ENCODE assay signal across 8 cellular contexts in the genomic region with DNA sequence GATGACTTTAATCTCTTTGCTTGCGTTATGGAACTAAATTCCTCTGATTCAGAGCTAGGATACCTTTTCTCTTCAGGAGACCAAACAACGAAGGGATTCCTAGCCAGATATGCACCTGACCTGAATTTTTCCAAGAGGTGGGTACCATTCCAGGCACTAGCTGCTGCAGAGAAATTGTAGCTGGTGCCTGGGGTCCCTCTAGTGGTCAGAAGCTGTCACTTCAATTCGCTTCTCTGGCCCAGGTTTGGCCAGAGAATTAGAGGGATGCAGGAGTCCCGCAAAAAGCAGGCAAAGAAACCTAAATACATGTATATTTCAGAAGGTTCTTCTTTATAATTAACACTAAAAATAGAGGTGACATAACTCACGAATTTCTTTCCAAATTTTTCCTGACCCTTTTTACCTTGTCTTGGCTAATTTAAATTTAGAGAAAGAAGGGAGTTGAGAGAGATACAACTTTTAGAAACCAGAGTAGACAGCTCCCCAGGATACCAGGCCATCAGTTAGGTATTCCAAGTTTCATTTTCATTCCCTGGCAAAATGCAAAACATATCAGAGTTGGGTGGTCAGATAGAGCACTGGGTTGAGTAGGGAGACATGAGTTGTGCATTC. TPM values are rescaled to one million over a fixed set of nuclear protein-coding genes. Genes with fewer than 3 reads are reported as not detected.
DNase-seq lines count a peak whose midpoint lies in the region; ATAC-seq and TF ChIP-seq lines count a peak whose summit lies in the region.

No MANE protein-coding gene starts in this region.

- no peaks in the 10 kb centered on the region for H3K36me3 Mint-ChIP-seq in mesothelial cell of epicardium
- H3K36me3 Mint-ChIP-seq in type B pancreatic cell = no peaks in the 10 kb centered on the region

- H3K4me3 ChIP-seq in Jurkat, Clone E6-1 (ENCODE audit: low read length) = no peak overlapping the region
- no peak overlapping the region for H3K4me3 ChIP-seq in choroid plexus epithelial cell (ENCODE audit: low read depth, low read length)

- H3K27ac Mint-ChIP-seq in mesothelial cell of epicardium (no peak overlapping the region), type B pancreatic cell (no peak overlapping the region)

- ATAC-seq in HG03378 (IDR thresholded peaks at IDR 0.05; ENCODE audit: unreplicated experiment) = no peak

- H3K4me3 Mint-ChIP-seq in mesothelial cell of epicardium = no peak overlapping the region
- no peak overlapping the region for H3K4me3 Mint-ChIP-seq in type B pancreatic cell

- H3K9me3 Mint-ChIP-seq in mesothelial cell of epicardium = no peaks in the 10 kb centered on the region
- H3K9me3 Mint-ChIP-seq in type B pancreatic cell = no peaks in the 10 kb centered on the region

- peaks cover 2% of the 10 kb centered on the region for H3K4me1 Mint-ChIP-seq in mesothelial cell of epicardium
- no peaks in the 10 kb centered on the region for H3K4me1 Mint-ChIP-seq in type B pancreatic cell (ENCODE audit: unreplicated experiment)

- TF ChIP-seq CTCF in GM12873 (IDR thresholded peaks at IDR 0.05; ENCODE audit: insufficient read depth, low read depth, low read length, missing control alignments) (peak; percentile 94), choroid plexus epithelial cell (conservative IDR thresholded peaks at IDR 0.05; ENCODE audit: low read depth, low read length) (peak; percentile 97), mesothelial cell of epicardium (IDR thresholded peaks at IDR 0.05; ENCODE audit: unreplicated experiment) (peak; percentile 91), type B pancreatic cell (conservative IDR thresholded peaks at IDR 0.05) (peak; percentile 90)

- DNase-seq in AG08396 (ENCODE audit: low spot score) (peak; percentile 65), T1000 (lab: John Stamatoyannopoulos, UW) (peak; percentile 10), choroid plexus epithelial cell (ENCODE audit: low read depth) (peak; percentile 58), mesothelial cell of epicardium (ENCODE audit: low spot score in 2 of 2, unreplicated experiment in 2 of 2) (peak in 1 of 2 experiments; percentile 52), type B pancreatic cell (ENCODE audit: extremely low spot score, unreplicated experiment) (no peak)
- DNase-seq in Jurkat, Clone E6-1 (ENCODE audit: low read depth, low spot score) = peak; percentile 14

- H3K27me3 Mint-ChIP-seq in mesothelial cell of epicardium (ENCODE audit: low read depth) (peaks cover 76% of the 10 kb centered on the region), type B pancreatic cell (peaks cover 62% of the 10 kb centered on the region)

RNA-seq across cellular contexts. Expression of gene ACKR1, which starts 9.6 kb away (rescaled TPM):
- polyA plus RNA-seq in Jurkat, Clone E6-1 (2012; ENCODE audit: insufficient read depth, insufficient read length) = not detected
- 0.34 to 0.53 TPM (median 0.38 TPM) in 3 replicates for total RNA-seq in mesothelial cell of epicardium
- 0.17 and 0.63 TPM in 2 replicates for total RNA-seq in type B pancreatic cell (ENCODE audit: low replicate concordance)

RNA-seq across cellular contexts. Expression of gene CADM3, which starts 42.8 kb away (rescaled TPM):
- polyA plus RNA-seq in Jurkat, Clone E6-1 (2012; ENCODE audit: insufficient read depth, insufficient read length) = not detected
- 2.9 to 3.2 TPM (median 3.1 TPM) in 3 replicates for total RNA-seq in mesothelial cell of epicardium
- 3.4 and 5.8 TPM in 2 replicates for total RNA-seq in type B pancreatic cell (ENCODE audit: low replicate concordance)
